Comparison of ENCODE assay signal across 9 cellular contexts in genomic region chr19:41427647-41428480, GRCh38. TPM values are rescaled to one million over a fixed set of nuclear protein-coding genes. Genes with fewer than 3 reads are reported as not detected.
DNase-seq lines count a peak whose midpoint lies in the region; ATAC-seq and TF ChIP-seq lines count a peak whose summit lies in the region.
"Had no signal": no experiment of that assay in that cellular context is flagged by ENCODE, and none has a peak within 500 bp of the region (broad histone marks: within the 10 kb centered on the region; RNA-seq: fewer than 3 reads in every experiment).

No MANE protein-coding gene starts in this region.

- peak overlapping the region; percentile 46 for H2BK120ac ChIP-seq in mesendoderm (ENCODE audit: low read depth, low read length)

- no peak for DNase-seq in activated CD4-positive, CD25-positive, alpha-beta regulatory T cell (lab: John Stamatoyannopoulos, UW)
- DNase-seq in mesendoderm (peak; percentile 68), PC-3 (no peak)

- no peak overlapping the region for H4K8ac ChIP-seq in mesendoderm (ENCODE audit: low read depth, low read length)

- peaks cover 89% of the 10 kb centered on the region for H3K36me3 Mint-ChIP-seq in dendritic cell treated with granulocyte-macrophage colony-stimulating factor and Interleukin-4, amounts not matched to agents 40 ng/mL and 50 ng/mL, for 4 days (ENCODE audit: low read depth)

- H3K56ac ChIP-seq in mesendoderm (ENCODE audit: low read length): peak overlapping the region; percentile 93

- POLR2A ChIA-PET in PC-3 (lab: Charles Lee; ENCODE audit: unreplicated experiment): no interaction called here

- peak overlapping the region; percentile 83 for H3K4me3 Mint-ChIP-seq in dendritic cell treated with granulocyte-macrophage colony-stimulating factor and Interleukin-4, amounts not matched to agents 40 ng/mL and 50 ng/mL, for 4 days

- H3K27me3 Mint-ChIP-seq in dendritic cell treated with granulocyte-macrophage colony-stimulating factor and Interleukin-4, amounts not matched to agents 40 ng/mL and 50 ng/mL, for 4 days: no peaks in the 10 kb centered on the region

- no peaks in the 10 kb centered on the region for H3F3A ChIP-seq in PC-3 (ENCODE audit: low read length, unreplicated experiment)

- peak overlapping the region; percentile 64 for H3K18ac ChIP-seq in mesendoderm (ENCODE audit: low read length)

- H3K23ac ChIP-seq in mesendoderm (ENCODE audit: low read length): no peak overlapping the region

- H3K9me2 ChIP-seq in PC-3 (replicated peaks; ENCODE audit: low read length): no peaks in the 10 kb centered on the region

- intact Hi-C loops in dendritic cell treated with granulocyte-macrophage colony-stimulating factor and Interleukin-4, amounts not matched to agents 40 ng/mL and 50 ng/mL, for 4 days (cut with micrococcal nuclease): loop anchor here (10.0 kb wide), 1 partner anchor 73 kb away; the partner anchor contains the start of gene TGFB1
- intact Hi-C loops in PC-3 (cut with micrococcal nuclease): no loop called here

- no peak overlapping the region for H2BK15ac ChIP-seq in mesendoderm (replicated peaks; ENCODE audit: low read depth)

- H3K4me1 ChIP-seq in mesendoderm (ENCODE audit: control insufficient read depth, low read depth, low read length): peaks cover 3% of the 10 kb centered on the region
- peaks cover 13% of the 10 kb centered on the region for H3K4me1 ChIP-seq in thymus (ENCODE audit: control insufficient read depth, insufficient read depth, low read length)
- H3K4me1 ChIP-seq in PC-3 (ENCODE audit: insufficient read depth, low read length): no peaks in the 10 kb centered on the region

- peak overlapping the region; percentile 32; the same call in 1 of the 2 replicates for H3K4me3 ChIP-seq in WI38 (ENCODE audit: low read depth, low read length)
- H3K4me3 ChIP-seq in mesendoderm (ENCODE audit: low read length): peak overlapping the region; percentile 3
- peak overlapping the region; percentile 26 for H3K4me3 ChIP-seq in thymus (ENCODE audit: low read length)
- no peak overlapping the region for H3K4me3 ChIP-seq in PC-3 (ENCODE audit: low read length)

- peak; percentile 20 to 30 for ATAC-seq in activated CD4-positive, CD25-positive, alpha-beta regulatory T cell treated with anti-CD3 and anti-CD28 coated beads, Interleukin-2, amount 50 U/mL, for 24 hours
- no peak for ATAC-seq in HG02870 (IDR thresholded peaks at IDR 0.05; ENCODE audit: unreplicated experiment)
- no peak; the same call in 1 of the 2 replicates for ATAC-seq in PC-3

- peak overlapping the region; percentile 9 for H3K4ac ChIP-seq in mesendoderm (ENCODE audit: low read depth, low read length)

- H3K36me3 ChIP-seq in mesendoderm (ENCODE audit: control insufficient read depth, insufficient read depth, low read length) (peaks cover 5% of the 10 kb centered on the region), thymus (ENCODE audit: control insufficient read depth, insufficient read depth) (peaks cover 52% of the 10 kb centered on the region), PC-3 (ENCODE audit: low read depth, low read length) (no peaks in the 10 kb centered on the region)

- H4K5ac ChIP-seq in mesendoderm (ENCODE audit: low read length): no peak overlapping the region

- H3K27me3 ChIP-seq in mesendoderm (ENCODE audit: insufficient read depth, low read length, poor library complexity) (no peaks in the 10 kb centered on the region), thymus (ENCODE audit: control insufficient read depth, insufficient read depth) (no peaks in the 10 kb centered on the region), PC-3 (ENCODE audit: low read length) (no peaks in the 10 kb centered on the region)

- H4K20me1 ChIP-seq in PC-3 (ENCODE audit: low read length): no peaks in the 10 kb centered on the region

- no peaks in the 10 kb centered on the region for H3K9me3 ChIP-seq in thymus (ENCODE audit: control insufficient read depth)
- no peaks in the 10 kb centered on the region for H3K9me3 ChIP-seq in PC-3 (ENCODE audit: low read length)

- peak overlapping the region; percentile 72 for H3K9ac ChIP-seq in mesendoderm (ENCODE audit: low read length)
- no peak overlapping the region for H3K9ac ChIP-seq in PC-3 (ENCODE audit: low read length)

- peak overlapping the region; percentile 55 for H2BK5ac ChIP-seq in mesendoderm (ENCODE audit: low read length)

- BruUV-seq in PC-3 (replicated peaks; lab: Mats Ljungman, UMichigan): no TSS peak

- H3K27ac ChIP-seq in mesendoderm (ENCODE audit: low read depth, low read length): peak overlapping the region; percentile 81
- peak overlapping the region; percentile 78 for H3K27ac ChIP-seq in thymus (ENCODE audit: low read depth)
- no peak overlapping the region for H3K27ac ChIP-seq in PC-3 (ENCODE audit: low read length)

- peak overlapping the region; percentile 92 for H3K27ac Mint-ChIP-seq in dendritic cell treated with granulocyte-macrophage colony-stimulating factor and Interleukin-4, amounts not matched to agents 40 ng/mL and 50 ng/mL, for 4 days

- no peak overlapping the region for H2AK5ac ChIP-seq in mesendoderm (ENCODE audit: low read length)

- H3K9me3 Mint-ChIP-seq in dendritic cell treated with granulocyte-macrophage colony-stimulating factor and Interleukin-4, amounts not matched to agents 40 ng/mL and 50 ng/mL, for 4 days: no peaks in the 10 kb centered on the region

- no peak overlapping the region for H2AFZ ChIP-seq in PC-3 (ENCODE audit: low read length)

- H3K4me2 ChIP-seq in mesendoderm (ENCODE audit: low read length) (peak overlapping the region; percentile 84), PC-3 (ENCODE audit: low read length) (no peak overlapping the region)

- H3K79me2 ChIP-seq in mesendoderm (ENCODE audit: control insufficient read depth, insufficient read depth, low read length) (no peaks in the 10 kb centered on the region), PC-3 (ENCODE audit: low read length) (no peaks in the 10 kb centered on the region)

- peaks cover 68% of the 10 kb centered on the region for H3K4me1 Mint-ChIP-seq in dendritic cell treated with granulocyte-macrophage colony-stimulating factor and Interleukin-4, amounts not matched to agents 40 ng/mL and 50 ng/mL, for 4 days (ENCODE audit: low read depth)

- no CpG with 5 or more reads among the region's 23 CpGs for WGBS in mesendoderm (ENCODE audit: extremely low coverage, insufficient coverage, low lambda C conversion rate)
- 2% methylated on average over 23 of the region's 23 CpGs for WGBS in thymus

- H3K79me1 ChIP-seq in mesendoderm (ENCODE audit: low read length): peaks cover 4% of the 10 kb centered on the region

- TF ChIP-seq CTCF in WI38 (IDR thresholded peaks at IDR 0.05; ENCODE audit: low read depth, low read length) (no peak), PC-3 (conservative IDR thresholded peaks at IDR 0.05; ENCODE audit: low read depth, low read length) (no peak)

- CTCF ChIA-PET in PC-3 (lab: Charles Lee): no interaction called here

RNA-seq across cellular contexts. Expression of gene B3GNT8, which starts 0.7 kb away (rescaled TPM):
- 1.7 TPM for polyA plus RNA-seq in mesendoderm (2013, experiment 1 of 2)
- polyA plus RNA-seq in mesendoderm (2013, experiment 2 of 2): 1.3 TPM
- 4.1 TPM for polyA plus RNA-seq in thymus
- 2.3 TPM in 1 of 2 replicates, not detected in the other for total RNA-seq in PC-3 (2014; rRNA removed)

RNA-seq across cellular contexts. Expression of gene DMAC2, which starts 11.8 kb away (rescaled TPM):
- 70.8 TPM for polyA plus RNA-seq in mesendoderm (2013, experiment 1 of 2)
- 70.2 TPM for polyA plus RNA-seq in mesendoderm (2013, experiment 2 of 2)
- polyA plus RNA-seq in thymus: 29.3 TPM
- 36.8 and 44.6 TPM in 2 replicates for total RNA-seq in PC-3 (2014; rRNA removed)

RNA-seq across cellular contexts. Expression of gene ERICH4, which starts 15.1 kb away (rescaled TPM):
- not detected for polyA plus RNA-seq in mesendoderm (2013, experiment 1 of 2)
- not detected for polyA plus RNA-seq in mesendoderm (2013, experiment 2 of 2)
- polyA plus RNA-seq in thymus: 0.05 TPM
- total RNA-seq in PC-3 (2014; rRNA removed): not detected in 2 replicates
- total RNA-seq: T-helper 1 cell treated with Interleukin-12 subunit alpha and Interleukin-12 subunit beta and Interleukin-4 antibody, amounts not matched to agents 30 ng/mL and 1 ng/mL, for 36 hours had no signal

RNA-seq across cellular contexts. Expression of gene BCKDHA, which starts 30.2 kb away (rescaled TPM):
- 22.8 TPM for polyA plus RNA-seq in mesendoderm (2013, experiment 1 of 2)
- polyA plus RNA-seq in mesendoderm (2013, experiment 2 of 2): 22.6 TPM
- polyA plus RNA-seq in thymus: 37.7 TPM
- total RNA-seq in PC-3 (2014; rRNA removed): 49.2 and 53.1 TPM in 2 replicates

RNA-seq across cellular contexts. Expression of gene EXOSC5, which starts 30.7 kb away (rescaled TPM):
- 47.7 TPM for polyA plus RNA-seq in mesendoderm (2013, experiment 1 of 2)
- 46.1 TPM for polyA plus RNA-seq in mesendoderm (2013, experiment 2 of 2)
- polyA plus RNA-seq in thymus: 20.3 TPM
- 40.8 and 41.5 TPM in 2 replicates for total RNA-seq in PC-3 (2014; rRNA removed)

Comparison
In these comparisons a context has a peak if more than half of its experiments do, and no peak if none do; other contexts are left out.
1. ATAC-seq: peak in activated CD4-positive, CD25-positive, alpha-beta regulatory T cell treated with anti-CD3 and anti-CD28 coated beads, Interleukin-2, amount 50 U/mL, for 24 hours (2 of 2); none in HG02870 (single experiment) and PC-3 (single experiment).